Comparison of ENCODE assay signal across 8 cellular contexts in the genomic region with DNA sequence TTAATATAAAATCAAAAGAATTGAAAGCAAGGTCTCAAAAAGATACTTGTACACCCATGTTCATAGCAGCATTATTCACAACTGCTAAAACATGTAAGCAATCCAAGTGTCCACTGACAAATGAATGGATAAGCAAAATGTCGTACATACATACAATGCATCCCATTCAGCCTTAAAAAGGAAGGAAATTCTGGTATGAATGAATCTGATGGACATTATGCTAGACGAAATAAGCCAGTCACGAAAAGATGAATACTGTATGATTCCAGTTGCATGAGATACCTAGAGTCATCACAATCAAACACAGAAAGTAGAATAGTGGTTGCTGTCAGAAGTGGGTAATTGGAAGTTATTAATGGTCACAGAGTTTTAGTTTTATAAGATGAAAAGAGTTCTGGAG. TPM values are rescaled to one million over a fixed set of nuclear protein-coding genes. Genes with fewer than 3 reads are reported as not detected.
"Had no signal": no experiment of that assay in that cellular context is flagged by ENCODE, and none has a peak within 500 bp of the region (broad histone marks: within the 10 kb centered on the region; RNA-seq: fewer than 3 reads in every experiment).

No MANE protein-coding gene starts in this region.

- ATAC-seq: HCT116 had no signal

- H3K27ac Mint-ChIP-seq: H9, HFFc6 had no signal

- H3K4me1 Mint-ChIP-seq: H9 had no signal

- H3K4me3 ChIP-seq: GM23248, HAP-1 had no signal

- H2AFZ ChIP-seq: GM23248 had no signal

- H3K4me1 ChIP-seq: HAP-1 had no signal

- H3K36me3 ChIP-seq: HAP-1 had no signal

- H3K4me3 Mint-ChIP-seq: H9, HFFc6 had no signal

- DNase-seq: GM23248, GOT3, H7, H9, HCEC 1CT, HFFc6 had no signal

- H3K27ac ChIP-seq: GM23248 had no signal

RNA-seq across cellular contexts. Expression of a gene that starts 9.5 kb away (rescaled TPM):
- total RNA-seq: GM23248, HFFc6 had no signal
- polyA plus RNA-seq: GM23248 had no signal
